In genomic region chr5:176524138-176524537, GRCh38 we compare ENCODE assay signal across 27 cellular contexts. TPM values are rescaled to one million over a fixed set of nuclear protein-coding genes. Genes with fewer than 3 reads are reported as not detected.
DNase-seq lines count a peak whose midpoint lies in the region; ATAC-seq, FAIRE-seq and TF ChIP-seq lines count a peak whose summit lies in the region.
"Had no signal": no experiment of that assay in that cellular context is flagged by ENCODE, and none has a peak within 500 bp of the region (broad histone marks: within the 10 kb centered on the region; RNA-seq: fewer than 3 reads in every experiment).

No MANE protein-coding gene starts in this region.

- H3K36me3 Mint-ChIP-seq in activated T-cell treated with anti-CD3 and anti-CD28 coated beads, Interleukin-2, amount 50 U/mL, for 72 hours (ENCODE audit: insufficient read depth in 2 of 2) = no peaks in the 10 kb centered on the region
- H3K36me3 Mint-ChIP-seq in dendritic cell treated with granulocyte-macrophage colony-stimulating factor and Interleukin-4, amounts not matched to agents 40 ng/mL and 50 ng/mL, for 4 days (ENCODE audit: low read depth) = peaks cover 27% of the 10 kb centered on the region
- H3K36me3 Mint-ChIP-seq in activated CD8-positive, alpha-beta T cell treated with anti-CD3 and anti-CD28 coated beads for 36 hours (ENCODE audit: low read depth) = peaks cover 12% of the 10 kb centered on the region

- DNase-seq in activated T-cell treated with anti-CD3 and anti-CD28 coated beads, Interleukin-2, amount 50 U/mL, for 72 hours = no peak
- no peak for DNase-seq in activated T-cell treated with anti-CD3 and anti-CD28 coated beads, Interleukin-2, amount 50 U/mL, for 1 hour
- DNase-seq in RWPE1 (ENCODE audit: low spot score) (no peak), kidney (peak; percentile 37)
- no peak for DNase-seq in activated CD8-positive, alpha-beta T cell treated with anti-CD3 and anti-CD28 coated beads for 36 hours
- DNase-seq in activated naive CD4-positive, alpha-beta T cell treated with Interleukin-2 at 50 U/mL for 16 hours = no peak
- DNase-seq: AML-193; BE2C; CD4-positive, alpha-beta T cell; CD8-positive, alpha-beta memory T cell; DMS 273 treated with DMSO at 0.1 percent for 48 hours; DMS79; EL; GF-D8; H9 had no signal

- peak overlapping the region; percentile 24 for H3K27ac Mint-ChIP-seq in activated T-cell treated with anti-CD3 and anti-CD28 coated beads, Interleukin-2, amount 50 U/mL, for 72 hours
- peak overlapping the region; percentile 12 for H3K27ac Mint-ChIP-seq in dendritic cell treated with granulocyte-macrophage colony-stimulating factor and Interleukin-4, amounts not matched to agents 40 ng/mL and 50 ng/mL, for 4 days
- no peak overlapping the region for H3K27ac Mint-ChIP-seq in activated CD8-positive, alpha-beta T cell treated with anti-CD3 and anti-CD28 coated beads for 36 hours
- H3K27ac Mint-ChIP-seq: CD14-positive monocyte; CD4-positive, alpha-beta T cell; GM23338 had no signal

- H3K4me1 Mint-ChIP-seq in activated T-cell treated with anti-CD3 and anti-CD28 coated beads, Interleukin-2, amount 50 U/mL, for 72 hours (ENCODE audit: low read depth) = peaks cover 11% of the 10 kb centered on the region
- peaks cover 10% of the 10 kb centered on the region for H3K4me1 Mint-ChIP-seq in dendritic cell treated with granulocyte-macrophage colony-stimulating factor and Interleukin-4, amounts not matched to agents 40 ng/mL and 50 ng/mL, for 4 days (ENCODE audit: low read depth)
- H3K4me1 Mint-ChIP-seq in activated CD8-positive, alpha-beta T cell treated with anti-CD3 and anti-CD28 coated beads for 36 hours (ENCODE audit: low read depth) = peaks cover 20% of the 10 kb centered on the region

- no peaks in the 10 kb centered on the region for H3K9me3 ChIP-seq in kidney (ENCODE audit: control insufficient read depth in 1 of 2, low read length in 2 of 2)
- H3K9me3 ChIP-seq: BE2C; BLaER1 treated with 17β-estradiol and CSF1 and Interleukin-3, amounts not matched to agents 10 nM and 100 nM had no signal

- no peak for ATAC-seq in activated T-cell treated with anti-CD3 and anti-CD28 coated beads, Interleukin-2, amount 50 U/mL, for 72 hours (replicated peaks in 1 of 2)
- no peak for ATAC-seq in activated CD8-positive, alpha-beta T cell treated with anti-CD3 and anti-CD28 coated beads for 36 hours
- ATAC-seq: GM23338, HCT116 had no signal

- H3K36me3 ChIP-seq in kidney (ENCODE audit: control insufficient read depth in 1 of 2, insufficient read depth in 2 of 2, low read length in 2 of 2) = peaks cover 9 to 11% of the 10 kb centered on the region in 2 donors

- no peaks in the 10 kb centered on the region for H3K4me1 ChIP-seq in kidney (ENCODE audit: control insufficient read depth in 1 of 2, insufficient read depth in 1 of 2, low read depth in 1 of 2, low read length in 2 of 2)

- H3K9me3 Mint-ChIP-seq in activated T-cell treated with anti-CD3 and anti-CD28 coated beads, Interleukin-2, amount 50 U/mL, for 72 hours = no peaks in the 10 kb centered on the region
- no peaks in the 10 kb centered on the region for H3K9me3 Mint-ChIP-seq in dendritic cell treated with granulocyte-macrophage colony-stimulating factor and Interleukin-4, amounts not matched to agents 40 ng/mL and 50 ng/mL, for 4 days
- H3K9me3 Mint-ChIP-seq in activated CD8-positive, alpha-beta T cell treated with anti-CD3 and anti-CD28 coated beads for 36 hours = no peaks in the 10 kb centered on the region
- H3K9me3 Mint-ChIP-seq: CD14-positive monocyte; CD4-positive, alpha-beta T cell; CD8-positive, alpha-beta memory T cell; GM23338; H9 had no signal

- intact Hi-C loops in dendritic cell treated with granulocyte-macrophage colony-stimulating factor and Interleukin-4, amounts not matched to agents 40 ng/mL and 50 ng/mL, for 4 days (cut with micrococcal nuclease) = no loop called here
- intact Hi-C loops in kidney (cut with DNase I) = no loop called here
- intact Hi-C loops in activated CD8-positive, alpha-beta T cell treated with anti-CD3 and anti-CD28 coated beads for 36 hours (cut with micrococcal nuclease) = no loop called here

- no peak overlapping the region for H3K9ac ChIP-seq in kidney (ENCODE audit: low read length in 2 of 2)
- H3K9ac ChIP-seq: BLaER1 treated with 17β-estradiol and CSF1 and Interleukin-3, amounts not matched to agents 10 nM and 100 nM had no signal

- POLR2A ChIA-PET in RWPE1 (lab: Yijun Ruan, JAX; ENCODE audit: low non-redundant PET) = interaction anchor here (0.6 kb wide), 1 partner anchor 20 kb away, joined by 3 read pairs; no protein-coding TSS in a partner anchor
- POLR2A ChIA-PET in activated CD8-positive, alpha-beta T cell treated with anti-CD3 and anti-CD28 coated beads for 36 hours (lab: Charles Lee) = interaction anchor here (1.3 to 5.3 kb wide), 2 partner anchors 12 to 19 kb away, joined by 3 to 20 read pairs; partner anchors contain the start of gene RNF44

- TF ChIP-seq CTCF in RWPE1 (conservative IDR thresholded peaks at IDR 0.05; ENCODE audit: low read depth) (no peak), kidney (IDR thresholded peaks at IDR 0.05; ENCODE audit: borderline replicate concordance, extremely low read depth, insufficient read depth) (no peak)
- TF ChIP-seq CTCF in activated CD8-positive, alpha-beta T cell treated with anti-CD3 and anti-CD28 coated beads for 36 hours (IDR thresholded peaks at IDR 0.05) = no peak

- FAIRE-seq in kidney (lab: Jason Lieb, UNC) = no peak
- FAIRE-seq: A204.1, D721Med, GM12891, GM18507 had no signal

- no peaks in the 10 kb centered on the region for H3K27me3 Mint-ChIP-seq in activated T-cell treated with anti-CD3 and anti-CD28 coated beads, Interleukin-2, amount 50 U/mL, for 72 hours (ENCODE audit: low read depth)
- H3K27me3 Mint-ChIP-seq in dendritic cell treated with granulocyte-macrophage colony-stimulating factor and Interleukin-4, amounts not matched to agents 40 ng/mL and 50 ng/mL, for 4 days = no peaks in the 10 kb centered on the region
- no peaks in the 10 kb centered on the region for H3K27me3 Mint-ChIP-seq in activated CD8-positive, alpha-beta T cell treated with anti-CD3 and anti-CD28 coated beads for 36 hours
- H3K27me3 Mint-ChIP-seq: CD4-positive, alpha-beta T cell had no signal

- H3K27ac ChIP-seq in RWPE1 (peak overlapping the region; percentile 76), kidney (ENCODE audit: low read depth in 2 of 2, low read length in 2 of 2) (no peak overlapping the region)
- H3K27ac ChIP-seq: 22Rv1; BLaER1 treated with 17β-estradiol and CSF1 and Interleukin-3, amounts not matched to agents 10 nM and 100 nM had no signal

- no peak overlapping the region for H3K4me3 ChIP-seq in kidney (ENCODE audit: low read length in 2 of 2)
- H3K4me3 ChIP-seq: BLaER1 treated with 17β-estradiol and CSF1 and Interleukin-3, amounts not matched to agents 10 nM and 100 nM; GM23338 had no signal

- CTCF ChIA-PET in RWPE1 (lab: Yijun Ruan, JAX) = interaction anchor here (0.6 kb wide), 1 partner anchor 495 kb away, joined by 6 read pairs; no protein-coding TSS in a partner anchor
- CTCF ChIA-PET in activated CD8-positive, alpha-beta T cell treated with anti-CD3 and anti-CD28 coated beads for 36 hours (lab: Charles Lee) = interaction anchor here (0.7 to 1.9 kb wide), 2 partner anchors 8 to 50 kb away, joined by 3 to 4 read pairs; no protein-coding TSS in a partner anchor

- H3K4me3 Mint-ChIP-seq in activated T-cell treated with anti-CD3 and anti-CD28 coated beads, Interleukin-2, amount 50 U/mL, for 72 hours = no peak overlapping the region
- no peak overlapping the region for H3K4me3 Mint-ChIP-seq in dendritic cell treated with granulocyte-macrophage colony-stimulating factor and Interleukin-4, amounts not matched to agents 40 ng/mL and 50 ng/mL, for 4 days
- no peak overlapping the region for H3K4me3 Mint-ChIP-seq in activated CD8-positive, alpha-beta T cell treated with anti-CD3 and anti-CD28 coated beads for 36 hours
- H3K4me3 Mint-ChIP-seq: CD14-positive monocyte; CD4-positive, alpha-beta T cell; CD8-positive, alpha-beta memory T cell; GM23338; H9 had no signal

RNA-seq across cellular contexts. Expression of gene RNF44, which starts 13.1 kb away (rescaled TPM):
- total RNA-seq in activated T-cell treated with anti-CD3 and anti-CD28 coated beads, Interleukin-2, amount 50 U/mL, for 72 hours = 10 to 100 TPM; 93.0 to 93.6 TPM
- 61.8 TPM for total RNA-seq in kidney
- polyA plus RNA-seq in kidney (ENCODE audit: insufficient read depth, low read depth, low replicate concordance) = 12.5 TPM
- total RNA-seq in activated CD8-positive, alpha-beta T cell treated with anti-CD3 and anti-CD28 coated beads for 36 hours = 10 to 100 TPM; 55.3 to 62.7 TPM

RNA-seq across cellular contexts. Expression of gene CDHR2, which starts 25.0 kb away (rescaled TPM):
- total RNA-seq in activated T-cell treated with anti-CD3 and anti-CD28 coated beads, Interleukin-2, amount 50 U/mL, for 72 hours = under 1 TPM; 0.67 to 0.81 TPM
- total RNA-seq in kidney = 4.2 TPM
- polyA plus RNA-seq in kidney (ENCODE audit: insufficient read depth, low read depth, low replicate concordance) = 8.0 TPM
- total RNA-seq in activated CD8-positive, alpha-beta T cell treated with anti-CD3 and anti-CD28 coated beads for 36 hours = under 1 TPM; 0.23 to 0.47 TPM
- total RNA-seq: GM23338, H4 had no signal
- polyA plus RNA-seq: AG04450; CD14-positive monocyte; CD8-positive, alpha-beta memory T cell; GM23338 had no signal
